In the genomic region with DNA sequence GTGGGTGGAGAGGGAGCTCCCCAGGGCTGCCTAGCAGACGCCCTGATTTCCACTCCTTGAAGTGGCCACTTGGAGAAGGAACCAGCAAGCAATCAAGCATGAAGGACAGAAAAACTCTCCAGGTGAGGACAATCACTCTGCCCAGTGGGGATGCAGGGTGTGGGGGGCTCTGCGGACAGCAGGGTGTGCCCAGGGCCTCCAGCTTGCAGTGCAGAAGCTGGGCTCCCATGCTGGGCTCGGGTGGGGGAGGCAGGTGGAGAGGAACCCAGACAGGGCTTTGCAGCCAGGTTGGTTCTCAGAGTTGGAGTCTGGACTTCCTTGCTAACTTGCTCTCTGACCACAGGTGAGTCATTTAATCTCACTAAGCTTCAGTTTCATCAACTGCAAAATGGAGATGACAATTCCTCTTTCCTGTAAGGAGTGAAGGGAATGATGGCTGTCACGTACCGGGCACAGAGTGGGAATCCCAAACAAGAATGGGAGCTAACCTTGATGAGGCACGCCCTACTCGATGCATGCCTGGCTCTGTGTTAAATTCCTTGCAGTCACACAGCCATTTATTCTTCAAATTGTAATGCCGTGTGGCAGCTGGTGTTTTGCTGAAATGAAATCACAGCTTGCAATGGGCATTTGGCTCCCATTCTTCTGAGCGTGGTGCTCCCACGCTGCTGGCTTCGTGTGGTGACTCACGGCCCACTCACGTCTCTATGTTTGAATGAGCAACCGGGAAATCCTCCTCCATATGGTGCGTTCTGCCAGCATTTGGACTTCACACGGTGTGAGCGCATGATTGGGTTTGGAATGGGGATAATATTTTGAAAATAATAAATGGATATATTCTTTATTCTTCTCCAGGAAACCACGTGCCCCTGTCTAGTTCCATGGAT, we compare ENCODE assay signal across 17 cellular contexts.
A peak's percentile ranks its signal among the peaks of the same experiment; 100 is the strongest.
DNase-seq lines count a peak whose midpoint lies in the region; ATAC-seq and TF ChIP-seq lines count a peak whose summit lies in the region.
"Had no signal": no experiment of that assay in that cellular context is flagged by ENCODE, and none has a peak within 500 bp of the region (broad histone marks: within the 10 kb centered on the region; RNA-seq: fewer than 3 reads in every experiment).

No MANE protein-coding gene starts in this region.

- no peak overlapping the region for H3K27ac ChIP-seq in RWPE2 (ENCODE audit: poor library complexity, severe bottlenecking)
- H3K27ac ChIP-seq: gastrocnemius medialis had no signal

- no peak overlapping the region for H3K4me3 ChIP-seq in RWPE2 (ENCODE audit: severe bottlenecking)
- H3K4me3 ChIP-seq: gastrocnemius medialis, GM12878, K562 had no signal

- TF ChIP-seq CTCF in RWPE2 (IDR thresholded peaks at IDR 0.05; ENCODE audit: poor library complexity, severe bottlenecking) = no peak

- H3K36me3 ChIP-seq in RWPE2 (ENCODE audit: low read depth) = no peaks in the 10 kb centered on the region
- H3K36me3 ChIP-seq: gastrocnemius medialis had no signal

- ATAC-seq in RWPE2 (ENCODE audit: low read depth) (peak; percentile 55), GM19328 (IDR thresholded peaks at IDR 0.05; ENCODE audit: unreplicated experiment) (no peak)
- ATAC-seq in stimulated activated naive CD8-positive, alpha-beta T cell treated with anti-CD3 and anti-CD28 coated beads, Interleukin-15, Interleukin-2, amounts not matched to agents 100 U/mL and 50 U/mL, for 24 hours = no peak
- ATAC-seq: activated T-helper 17 cell treated with anti-CD3 and anti-CD28 coated beads, Interleukin-2, amount 50 U/mL, for 72 hours; gastrocnemius medialis; GM12878; K562 had no signal

- H3K4me1 ChIP-seq in RWPE2 (ENCODE audit: insufficient read depth, poor library complexity, severe bottlenecking) = peaks cover 10% of the 10 kb centered on the region
- H3K4me1 ChIP-seq: gastrocnemius medialis had no signal

- DNase-seq in AG20443 (ENCODE audit: low spot score) (peak; percentile 35), RWPE2 (ENCODE audit: low spot score) (no peak), islet precursor cell (peak; percentile 38), SW 1271 (lab: John Stamatoyannopoulos, UW) (no peak), LoVo (ENCODE audit: low spot score) (no peak)
- DNase-seq in stimulated activated naive CD8-positive, alpha-beta T cell treated with anti-CD3 and anti-CD28 coated beads, Interleukin-15, Interleukin-2, amounts not matched to agents 100 U/mL and 50 U/mL, for 24 hours = no peak
- DNase-seq: activated CD4-positive, alpha-beta T cell treated with anti-CD3 and anti-CD28 coated beads, Interleukin-2, amount 50 U/mL, for 4 hours; effector CD4-positive, alpha-beta T cell; gastrocnemius medialis; immature natural killer cell; NCI-H2081 treated with DMSO at 0.1 percent for 48 hours; stimulated activated CD4-positive, alpha-beta T cell treated with anti-CD3 and anti-CD28 coated beads, Interleukin-2, amount 100 ng/mL, for 24 hours had no signal

- peak; percentile 98 for TF ChIP-seq EP300 in Ishikawa (IDR thresholded peaks at IDR 0.05; ENCODE audit: borderline replicate concordance)

- peak; percentile 38 for TF ChIP-seq RAD21 in Ishikawa (IDR thresholded peaks at IDR 0.05; ENCODE audit: low read depth)

- peaks cover 4% of the 10 kb centered on the region for H3K27me3 ChIP-seq in RWPE2 (ENCODE audit: insufficient read depth, poor library complexity, severe bottlenecking)

- H3K9me3 ChIP-seq in RWPE2 (ENCODE audit: severe bottlenecking) = no peaks in the 10 kb centered on the region
- H3K9me3 ChIP-seq: gastrocnemius medialis had no signal

TF ChIP-seq in Ishikawa, 13 proteins besides CTCF, POLR2A, EP300 and RAD21:
- TF ChIP-seq, protein P1, sequence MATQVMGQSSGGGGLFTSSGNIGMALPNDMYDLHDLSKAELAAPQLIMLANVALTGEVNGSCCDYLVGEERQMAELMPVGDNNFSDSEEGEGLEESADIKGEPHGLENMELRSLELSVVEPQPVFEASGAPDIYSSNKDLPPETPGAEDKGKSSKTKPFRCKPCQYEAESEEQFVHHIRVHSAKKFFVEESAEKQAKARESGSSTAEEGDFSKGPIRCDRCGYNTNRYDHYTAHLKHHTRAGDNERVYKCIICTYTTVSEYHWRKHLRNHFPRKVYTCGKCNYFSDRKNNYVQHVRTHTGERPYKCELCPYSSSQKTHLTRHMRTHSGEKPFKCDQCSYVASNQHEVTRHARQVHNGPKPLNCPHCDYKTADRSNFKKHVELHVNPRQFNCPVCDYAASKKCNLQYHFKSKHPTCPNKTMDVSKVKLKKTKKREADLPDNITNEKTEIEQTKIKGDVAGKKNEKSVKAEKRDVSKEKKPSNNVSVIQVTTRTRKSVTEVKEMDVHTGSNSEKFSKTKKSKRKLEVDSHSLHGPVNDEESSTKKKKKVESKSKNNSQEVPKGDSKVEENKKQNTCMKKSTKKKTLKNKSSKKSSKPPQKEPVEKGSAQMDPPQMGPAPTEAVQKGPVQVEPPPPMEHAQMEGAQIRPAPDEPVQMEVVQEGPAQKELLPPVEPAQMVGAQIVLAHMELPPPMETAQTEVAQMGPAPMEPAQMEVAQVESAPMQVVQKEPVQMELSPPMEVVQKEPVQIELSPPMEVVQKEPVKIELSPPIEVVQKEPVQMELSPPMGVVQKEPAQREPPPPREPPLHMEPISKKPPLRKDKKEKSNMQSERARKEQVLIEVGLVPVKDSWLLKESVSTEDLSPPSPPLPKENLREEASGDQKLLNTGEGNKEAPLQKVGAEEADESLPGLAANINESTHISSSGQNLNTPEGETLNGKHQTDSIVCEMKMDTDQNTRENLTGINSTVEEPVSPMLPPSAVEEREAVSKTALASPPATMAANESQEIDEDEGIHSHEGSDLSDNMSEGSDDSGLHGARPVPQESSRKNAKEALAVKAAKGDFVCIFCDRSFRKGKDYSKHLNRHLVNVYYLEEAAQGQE (IDR thresholded peaks at IDR 0.05; ENCODE audit: low read depth) = no peak
- peak; percentile 55; the same call in 1 of the 2 replicates for TF ChIP-seq CREB1 (IDR thresholded peaks at IDR 0.05; ENCODE audit: low read depth)
- TF ChIP-seq TAF1 (IDR thresholded peaks at IDR 0.05; ENCODE audit: low read depth) = no peak
- 0 out of 2 replicates have a peak, but pooled peaks have one; percentile 72 for TF ChIP-seq ZBTB7A (IDR thresholded peaks at IDR 0.05; ENCODE audit: low read depth)
- TF ChIP-seq YY1 (IDR thresholded peaks at IDR 0.05; ENCODE audit: low read depth) = peak; percentile 51
- peak; percentile 35; the same call in 1 of the 2 replicates for TF ChIP-seq CEBPB (IDR thresholded peaks at IDR 0.05)
- TF ChIP-seq, protein P2, sequence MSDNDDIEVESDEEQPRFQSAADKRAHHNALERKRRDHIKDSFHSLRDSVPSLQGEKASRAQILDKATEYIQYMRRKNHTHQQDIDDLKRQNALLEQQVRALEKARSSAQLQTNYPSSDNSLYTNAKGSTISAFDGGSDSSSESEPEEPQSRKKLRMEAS (IDR thresholded peaks at IDR 0.05) = peak; percentile 94
- TF ChIP-seq TEAD4 (IDR thresholded peaks at IDR 0.05) = peak; percentile 95
- TF ChIP-seq, protein P3, sequence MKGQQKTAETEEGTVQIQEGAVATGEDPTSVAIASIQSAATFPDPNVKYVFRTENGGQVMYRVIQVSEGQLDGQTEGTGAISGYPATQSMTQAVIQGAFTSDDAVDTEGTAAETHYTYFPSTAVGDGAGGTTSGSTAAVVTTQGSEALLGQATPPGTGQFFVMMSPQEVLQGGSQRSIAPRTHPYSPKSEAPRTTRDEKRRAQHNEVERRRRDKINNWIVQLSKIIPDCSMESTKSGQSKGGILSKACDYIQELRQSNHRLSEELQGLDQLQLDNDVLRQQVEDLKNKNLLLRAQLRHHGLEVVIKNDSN (IDR thresholded peaks at IDR 0.05) = peak; percentile 81
- peak; percentile 82 for TF ChIP-seq EGR1 (IDR thresholded peaks at IDR 0.05)
- peak; percentile 99 for TF ChIP-seq TCF12 (IDR thresholded peaks at IDR 0.05; ENCODE audit: low read depth)
- peak; percentile 98 for TF ChIP-seq FOXM1 (IDR thresholded peaks at IDR 0.05; ENCODE audit: borderline replicate concordance, low read depth)
- peak; percentile 92 for TF ChIP-seq NFIC (IDR thresholded peaks at IDR 0.05)

Comparison
In these comparisons a context has a peak if more than half of its experiments do, and no peak if none do; other contexts are left out.
1. DNase-seq: peak in AG20443 (single experiment) and islet precursor cell (single experiment); none in RWPE2 (single experiment), SW 1271 (0 of 2), LoVo (single experiment) and stimulated activated naive CD8-positive, alpha-beta T cell treated with anti-CD3 and anti-CD28 coated beads, Interleukin-15, Interleukin-2, amounts not matched to agents 100 U/mL and 50 U/mL, for 24 hours (single experiment).